9 cellular contexts compared by ENCODE assay signal in genomic region chr2:233075141-233075965, GRCh38. TPM values are rescaled to one million over a fixed set of nuclear protein-coding genes. Genes with fewer than 3 reads are reported as not detected.
DNase-seq lines count a peak whose midpoint lies in the region; ATAC-seq lines count a peak whose summit lies in the region.
"Had no signal": no experiment of that assay in that cellular context is flagged by ENCODE, and none has a peak within 500 bp of the region (broad histone marks: within the 10 kb centered on the region; RNA-seq: fewer than 3 reads in every experiment).

No MANE protein-coding gene starts in this region.

- peaks cover 17% of the 10 kb centered on the region for H3K9me3 ChIP-seq in KOPT-K1 (ENCODE audit: insufficient read depth, low read length, poor library complexity, severe bottlenecking)

- H3K27ac ChIP-seq in KOPT-K1 (ENCODE audit: low read depth, low read length, poor library complexity, severe bottlenecking): peak overlapping the region; percentile 85

- no peak for DNase-seq in left colon
- no peak for DNase-seq in cortex of kidney (lab: John Stamatoyannopoulos, UW)
- no peak for DNase-seq in OCI-M2 (lab: John Stamatoyannopoulos, UW; ENCODE audit: unreplicated experiment)
- DNase-seq in T1000 (lab: John Stamatoyannopoulos, UW): no peak
- DNase-seq: NCI-H226 had no signal

- peak overlapping the region; percentile 35; the same call in 1 of the 2 replicates for H3K4me3 ChIP-seq in GM08714 (ENCODE audit: low read length)

- H3K36me3 ChIP-seq in KOPT-K1 (ENCODE audit: insufficient read depth, low read length): peaks cover 53% of the 10 kb centered on the region

- intact Hi-C loops in left colon (cut with DNase I, micrococcal nuclease): no loop called here

- ATAC-seq in GM21528 (IDR thresholded peaks at IDR 0.05; ENCODE audit: low FRiP score, unreplicated experiment) (peak; percentile 32), left colon (peak; percentile 57), GM18520 (IDR thresholded peaks at IDR 0.05; ENCODE audit: unreplicated experiment) (no peak)

RNA-seq across cellular contexts. Expression of gene INPP5D, which starts 15.2 kb away (rescaled TPM):
- 10 to 100 TPM in 1 of 2 donors, 1 to 10 TPM in 1; 6.6 to 10.6 TPM for total RNA-seq in left colon

RNA-seq across cellular contexts. Expression of gene NEU2, which starts 42.9 kb away (rescaled TPM):
- total RNA-seq in left colon: not detected
